In genomic region chr1:53076165-53076564, GRCh38 we compare ENCODE assay signal across 19 cellular contexts. TPM values are rescaled to one million over a fixed set of nuclear protein-coding genes. Genes with fewer than 3 reads are reported as not detected.
DNase-seq lines count a peak whose midpoint lies in the region; ATAC-seq, FAIRE-seq and TF ChIP-seq lines count a peak whose summit lies in the region.
"Had no signal": no experiment of that assay in that cellular context is flagged by ENCODE, and none has a peak within 500 bp of the region (broad histone marks: within the 10 kb centered on the region; RNA-seq: fewer than 3 reads in every experiment).

No MANE protein-coding gene starts in this region.

- no peaks in the 10 kb centered on the region for H3K4me1 Mint-ChIP-seq in activated naive CD8-positive, alpha-beta T cell treated with anti-CD3 and anti-CD28 coated beads, Interleukin-2, amount 10 ng/mL, durations not matched to agents 7 days and 5 days
- H3K4me1 Mint-ChIP-seq in activated naive CD8-positive, alpha-beta T cell treated with anti-CD3 and anti-CD28 coated beads, Interleukin-2, amount 50 U/mL, for 24 hours: no peaks in the 10 kb centered on the region
- no peaks in the 10 kb centered on the region for H3K4me1 Mint-ChIP-seq in activated CD8-positive, alpha-beta T cell treated with anti-CD3 and anti-CD28 coated beads for 36 hours (ENCODE audit: low read depth)

- H3K4me2 ChIP-seq in HepG2 (ENCODE audit: low read depth, low read length): peak overlapping the region; percentile 65

- no peak for TF ChIP-seq RAD21 in HepG2 (CRISPR knock-in tag; IDR thresholded peaks at IDR 0.05)

- no peaks in the 10 kb centered on the region for H3K36me3 Mint-ChIP-seq in activated naive CD8-positive, alpha-beta T cell treated with anti-CD3 and anti-CD28 coated beads, Interleukin-2, amount 10 ng/mL, durations not matched to agents 7 days and 5 days
- H3K36me3 Mint-ChIP-seq in activated naive CD8-positive, alpha-beta T cell treated with anti-CD3 and anti-CD28 coated beads, Interleukin-2, amount 50 U/mL, for 24 hours (ENCODE audit: low read depth): no peaks in the 10 kb centered on the region
- no peaks in the 10 kb centered on the region for H3K36me3 Mint-ChIP-seq in activated CD8-positive, alpha-beta T cell treated with anti-CD3 and anti-CD28 coated beads for 36 hours (ENCODE audit: low read depth)

- no peaks in the 10 kb centered on the region for H4K20me1 ChIP-seq in HepG2 (ENCODE audit: insufficient read depth, low read length)

- DNase-seq in activated naive CD8-positive, alpha-beta T cell treated with anti-CD3 and anti-CD28 coated beads, Interleukin-2, amount 10 ng/mL, durations not matched to agents 7 days and 5 days: peak; percentile 22
- DNase-seq in activated naive CD8-positive, alpha-beta T cell treated with anti-CD3 and anti-CD28 coated beads, Interleukin-2, amount 50 U/mL, for 24 hours: no peak
- peak; percentile 20 for DNase-seq in Right ventricle myocardium superior
- no peak for DNase-seq in HepG2 (ENCODE audit: low spot score)
- peak; percentile 30 to 68 for DNase-seq in suprapubic skin (ENCODE audit: low spot score in 2 of 2)
- no peak for DNase-seq in NCI-H69 (lab: John Stamatoyannopoulos, UW)
- no peak for DNase-seq in activated CD8-positive, alpha-beta T cell treated with anti-CD3 and anti-CD28 coated beads for 36 hours
- DNase-seq in foreskin keratinocyte: no peak
- DNase-seq: C1 segment of cervical spinal cord, DND-41, GM23248, NCI-H1048, NCI-H1436 treated with DMSO at 0.1 percent for 48 hours, NCI-H2029 treated with DMSO at 0.1 percent for 48 hours, NCI-H774 had no signal

- no peak for ATAC-seq in activated naive CD8-positive, alpha-beta T cell treated with anti-CD3 and anti-CD28 coated beads, Interleukin-2, amount 10 ng/mL, durations not matched to agents 7 days and 5 days (ENCODE audit: low read depth)
- no peak for ATAC-seq in activated naive CD8-positive, alpha-beta T cell treated with anti-CD3 and anti-CD28 coated beads, Interleukin-2, amount 50 U/mL, for 24 hours
- ATAC-seq in Right ventricle myocardium superior (ENCODE audit: poor library complexity) (no peak), HepG2 (no peak), foreskin keratinocyte (no peak)
- ATAC-seq in activated CD8-positive, alpha-beta T cell treated with anti-CD3 and anti-CD28 coated beads for 36 hours: no peak

- BruUV-seq in HepG2 (replicated peaks; lab: Mats Ljungman, UMichigan): no TSS peak

- H3K4me3 Mint-ChIP-seq in activated naive CD8-positive, alpha-beta T cell treated with anti-CD3 and anti-CD28 coated beads, Interleukin-2, amount 10 ng/mL, durations not matched to agents 7 days and 5 days: no peak overlapping the region
- no peak overlapping the region for H3K4me3 Mint-ChIP-seq in activated naive CD8-positive, alpha-beta T cell treated with anti-CD3 and anti-CD28 coated beads, Interleukin-2, amount 50 U/mL, for 24 hours
- no peak overlapping the region for H3K4me3 Mint-ChIP-seq in activated CD8-positive, alpha-beta T cell treated with anti-CD3 and anti-CD28 coated beads for 36 hours

- 0% methylated on average over 2 of the region's 9 CpGs for WGBS in HepG2 (ENCODE audit: low lambda C conversion rate)
- 92% methylated on average over 6 of the region's 9 CpGs for WGBS in suprapubic skin

- H3K36me3 ChIP-seq in HepG2 (replicated peaks in 1 of 2; ENCODE audit: control insufficient read depth in 1 of 2, insufficient read depth in 2 of 2, low read length in 2 of 2): no peaks in the 10 kb centered on the region
- peaks cover 24% of the 10 kb centered on the region for H3K36me3 ChIP-seq in suprapubic skin

- H2AFZ ChIP-seq in HepG2 (ENCODE audit: low read length): no peak overlapping the region
- H2AFZ ChIP-seq: GM23248 had no signal

- H3K4me1 ChIP-seq in HepG2 (ENCODE audit: insufficient read depth, low read length): peaks cover 43% of the 10 kb centered on the region
- no peaks in the 10 kb centered on the region for H3K4me1 ChIP-seq in suprapubic skin
- H3K4me1 ChIP-seq in foreskin keratinocyte: no peaks in the 10 kb centered on the region

- in situ Hi-C loops in HepG2 (cut with HindIII; ENCODE audit: extremely low pct_ligation_motif_present, low pct_unique_long_range_greater_than_20kb): no loop called here

- H3K27me3 Mint-ChIP-seq in activated naive CD8-positive, alpha-beta T cell treated with anti-CD3 and anti-CD28 coated beads, Interleukin-2, amount 10 ng/mL, durations not matched to agents 7 days and 5 days: no peaks in the 10 kb centered on the region
- H3K27me3 Mint-ChIP-seq in activated naive CD8-positive, alpha-beta T cell treated with anti-CD3 and anti-CD28 coated beads, Interleukin-2, amount 50 U/mL, for 24 hours: no peaks in the 10 kb centered on the region
- H3K27me3 Mint-ChIP-seq in activated CD8-positive, alpha-beta T cell treated with anti-CD3 and anti-CD28 coated beads for 36 hours: no peaks in the 10 kb centered on the region

- TF ChIP-seq CTCF in HepG2 (CRISPR knock-in tag; IDR thresholded peaks at IDR 0.05) (no peak), suprapubic skin (IDR thresholded peaks at IDR 0.05) (no peak), foreskin keratinocyte (conservative IDR thresholded peaks at IDR 0.05) (no peak)
- TF ChIP-seq CTCF in activated CD8-positive, alpha-beta T cell treated with anti-CD3 and anti-CD28 coated beads for 36 hours (IDR thresholded peaks at IDR 0.05): no peak

- TF ChIP-seq POLR2A in HepG2 (IDR thresholded peaks at IDR 0.05; ENCODE audit: insufficient read depth in 1 of 2, low read depth in 2 of 2, low read length in 2 of 2) (no peak), suprapubic skin (IDR thresholded peaks at IDR 0.05) (no peak)

- H3K4me3 ChIP-seq in HepG2 (replicated peaks in 1 of 3; ENCODE audit: insufficient read depth in 1 of 3, low read depth in 2 of 3, low read length in 3 of 3) (peak overlapping the region in 1 of 3 experiments; percentile 50; a peak in 1 of 6 replicates), suprapubic skin (no peak overlapping the region)
- H3K4me3 ChIP-seq: GM23248 had no signal

- H3K9ac ChIP-seq in HepG2 (ENCODE audit: insufficient read depth, low read depth, low read length): no peak overlapping the region
- H3K9ac ChIP-seq: GM23248 had no signal

- H3K27ac ChIP-seq in HepG2 (ENCODE audit: extremely low read length, insufficient read depth, low read length) (no peak overlapping the region), suprapubic skin (no peak overlapping the region), foreskin keratinocyte (no peak overlapping the region)
- H3K27ac ChIP-seq: GM23248 had no signal

- H3K9me3 ChIP-seq in HepG2 (ENCODE audit: low read length) (no peaks in the 10 kb centered on the region), suprapubic skin (no peaks in the 10 kb centered on the region)

- intact Hi-C loops in Right ventricle myocardium superior (cut with DNase I): no loop called here
- intact Hi-C loops in HepG2 (cut with micrococcal nuclease; ENCODE audit: unreplicated experiment): no loop called here
- intact Hi-C loops in activated CD8-positive, alpha-beta T cell treated with anti-CD3 and anti-CD28 coated beads for 36 hours (cut with micrococcal nuclease): no loop called here

- H3K9me3 Mint-ChIP-seq in activated naive CD8-positive, alpha-beta T cell treated with anti-CD3 and anti-CD28 coated beads, Interleukin-2, amount 10 ng/mL, durations not matched to agents 7 days and 5 days: no peaks in the 10 kb centered on the region
- no peaks in the 10 kb centered on the region for H3K9me3 Mint-ChIP-seq in activated naive CD8-positive, alpha-beta T cell treated with anti-CD3 and anti-CD28 coated beads, Interleukin-2, amount 50 U/mL, for 24 hours
- no peaks in the 10 kb centered on the region for H3K9me3 Mint-ChIP-seq in activated CD8-positive, alpha-beta T cell treated with anti-CD3 and anti-CD28 coated beads for 36 hours

- TF ChIP-seq EP300 in HepG2 (IDR thresholded peaks at IDR 0.05; ENCODE audit: low read depth in 2 of 2, low read length in 2 of 2) (no peak), HepG2 (CRISPR knock-in tag; IDR thresholded peaks at IDR 0.05; ENCODE audit: borderline replicate concordance) (no peak), suprapubic skin (IDR thresholded peaks at IDR 0.05) (no peak)

- POLR2A ChIA-PET in activated naive CD8-positive, alpha-beta T cell treated with anti-CD3 and anti-CD28 coated beads, Interleukin-2, amount 10 ng/mL, durations not matched to agents 7 days and 5 days (lab: Charles Lee): no interaction called here
- POLR2A ChIA-PET in HepG2 (lab: Yijun Ruan, JAX): interaction anchor here (1.1 kb wide), 1 partner anchor 70 kb away, joined by 4 read pairs; no protein-coding TSS in a partner anchor
- POLR2A ChIA-PET in activated CD8-positive, alpha-beta T cell treated with anti-CD3 and anti-CD28 coated beads for 36 hours (lab: Charles Lee): no interaction called here

- no peaks in the 10 kb centered on the region for H3K79me2 ChIP-seq in HepG2 (ENCODE audit: insufficient read depth, low read length)

- FAIRE-seq in HepG2 (lab: Jason Lieb, UNC): no peak
- FAIRE-seq: A204.1, G401.6 had no signal

- peaks cover under 1 to 48% of the 10 kb centered on the region in 2 experiments; a peak in 4 of 5 replicates for H3K27me3 ChIP-seq in HepG2 (ENCODE audit: control insufficient read depth in 1 of 2, insufficient read depth in 2 of 2, low read length in 2 of 2)
- no peaks in the 10 kb centered on the region for H3K27me3 ChIP-seq in suprapubic skin
- H3K27me3 ChIP-seq in foreskin keratinocyte: no peaks in the 10 kb centered on the region

- no peak overlapping the region for H3K27ac Mint-ChIP-seq in activated naive CD8-positive, alpha-beta T cell treated with anti-CD3 and anti-CD28 coated beads, Interleukin-2, amount 10 ng/mL, durations not matched to agents 7 days and 5 days
- H3K27ac Mint-ChIP-seq in activated naive CD8-positive, alpha-beta T cell treated with anti-CD3 and anti-CD28 coated beads, Interleukin-2, amount 50 U/mL, for 24 hours: no peak overlapping the region
- no peak overlapping the region for H3K27ac Mint-ChIP-seq in activated CD8-positive, alpha-beta T cell treated with anti-CD3 and anti-CD28 coated beads for 36 hours

- CTCF ChIA-PET in HepG2 (lab: Yijun Ruan, JAX; ENCODE audit: low intra/inter-chr PET ratio, low total read pairs): no interaction called here
- CTCF ChIA-PET in activated CD8-positive, alpha-beta T cell treated with anti-CD3 and anti-CD28 coated beads for 36 hours (lab: Charles Lee): interaction anchor here (1.2 kb wide), 1 partner anchor 8 kb away, joined by 4 read pairs; no protein-coding TSS in a partner anchor

RNA-seq across cellular contexts. Expression of gene PODN, which starts 14.2 kb away (rescaled TPM):
- total RNA-seq in activated naive CD8-positive, alpha-beta T cell treated with anti-CD3 and anti-CD28 coated beads, Interleukin-2, amount 10 ng/mL, durations not matched to agents 7 days and 5 days: under 1 TPM in 1 of 2 experiments, not detected in 1; 0.14 TPM
- total RNA-seq in Right ventricle myocardium superior (30.1 TPM), HepG2 (2016; rRNA removed; fragmentation: Illumina TruSeq; extraction: Trizol) (not detected in 2 replicates), suprapubic skin (10 to 100 TPM; 13.9 to 32.8 (median 19.8) TPM), foreskin keratinocyte (not detected in 2 replicates)
- not detected in 2 replicates for total RNA-seq in HepG2 (2016; cell fraction: cytosol; rRNA removed; fragmentation: Illumina TruSeq; extraction: Trizol; ENCODE audit: low read depth)
- not detected in 2 replicates for total RNA-seq in HepG2 (2016; cell fraction: insoluble cytoplasmic fraction; rRNA removed; fragmentation: Illumina TruSeq; extraction: Trizol)
- total RNA-seq in HepG2 (2016; cell fraction: membrane; rRNA removed; fragmentation: Illumina TruSeq; extraction: Trizol): not detected in 2 replicates
- total RNA-seq in HepG2 (2016; cell fraction: nucleus; rRNA removed; fragmentation: Illumina TruSeq; extraction: Trizol): not detected in 2 replicates
- polyA plus RNA-seq in HepG2 (2011; rRNA removed) (0.10 and 0.13 TPM in 2 replicates), foreskin keratinocyte (not detected in 2 replicates)
- 0.03 TPM in 1 of 2 replicates, not detected in the other for polyA plus RNA-seq in HepG2 (2011; cell fraction: cytosol; rRNA removed)
- 0.29 and 0.56 TPM in 2 replicates for polyA plus RNA-seq in HepG2 (2011; cell fraction: nucleus; rRNA removed)
- polyA plus RNA-seq in HepG2 (2012): 0.38 and 0.40 TPM in 2 replicates
- polyA plus RNA-seq in HepG2 (2016; cell fraction: cytosol; fragmentation: Illumina TruSeq; extraction: Trizol; ENCODE audit: low read depth): not detected in 2 replicates
- polyA plus RNA-seq in HepG2 (2016; cell fraction: insoluble cytoplasmic fraction; fragmentation: Illumina TruSeq; extraction: Trizol; ENCODE audit: low read depth): not detected in 2 replicates
- polyA plus RNA-seq in HepG2 (2016; cell fraction: membrane; fragmentation: Illumina TruSeq; extraction: Trizol; ENCODE audit: low read depth): not detected in 2 replicates
- polyA plus RNA-seq in HepG2 (2016; cell fraction: nucleus; fragmentation: Illumina TruSeq; extraction: Trizol; ENCODE audit: insufficient read depth, low read depth): not detected in 2 replicates
- polyA minus RNA-seq in HepG2 (2011; rRNA and poly(A)+ RNA removed; ENCODE audit: low replicate concordance): 0.10 TPM in 1 of 2 replicates, not detected in the other
- polyA minus RNA-seq in HepG2 (2011; cell fraction: cytosol; rRNA and poly(A)+ RNA removed): not detected in 2 replicates
- 0.25 TPM in 1 of 2 replicates, not detected in the other for polyA minus RNA-seq in HepG2 (2011; cell fraction: nucleus; rRNA and poly(A)+ RNA removed)
- total RNA-seq in activated CD8-positive, alpha-beta T cell treated with anti-CD3 and anti-CD28 coated beads for 36 hours: not detected
- total RNA-seq: MCF 10A, NCI-H460 had no signal

Comparison
In these comparisons a context has a peak if more than half of its experiments do, and no peak if none do; other contexts are left out.
1. DNase-seq: peak in activated naive CD8-positive, alpha-beta T cell treated with anti-CD3 and anti-CD28 coated beads, Interleukin-2, amount 10 ng/mL, durations not matched to agents 7 days and 5 days (single experiment), Right ventricle myocardium superior (single experiment) and suprapubic skin (2 of 2); none in activated naive CD8-positive, alpha-beta T cell treated with anti-CD3 and anti-CD28 coated beads, Interleukin-2, amount 50 U/mL, for 24 hours (single experiment), HepG2 (single experiment), NCI-H69 (single experiment), activated CD8-positive, alpha-beta T cell treated with anti-CD3 and anti-CD28 coated beads for 36 hours (single experiment) and foreskin keratinocyte (0 of 2).
2. RNA of gene PODN, which starts 14.2 kb away (total RNA-seq): 30.1 TPM in Right ventricle myocardium superior (single experiment) and 13.9 to 32.8 TPM in suprapubic skin; 0.14 TPM in activated naive CD8-positive, alpha-beta T cell treated with anti-CD3 and anti-CD28 coated beads, Interleukin-2, amount 10 ng/mL, durations not matched to agents 7 days and 5 days, not detected in HepG2, not detected in activated CD8-positive, alpha-beta T cell treated with anti-CD3 and anti-CD28 coated beads for 36 hours and not detected in foreskin keratinocyte; every median in the first group is over 10 times any median in the second.